In genomic region chr16:29745126-29745852, GRCh38 we compare ENCODE assay signal across 8 cellular contexts. TPM values are rescaled to one million over a fixed set of nuclear protein-coding genes. Genes with fewer than 3 reads are reported as not detected.
A peak's percentile ranks its signal among the peaks of the same experiment; 100 is the strongest.
DNase-seq lines count a peak whose midpoint lies in the region; ATAC-seq and TF ChIP-seq lines count a peak whose summit lies in the region.

No MANE protein-coding gene starts in this region.

- TF ChIP-seq POLR2A in prostate gland (IDR thresholded peaks at IDR 0.05) (no peak), gastrocnemius medialis (IDR thresholded peaks at IDR 0.05) (no peak)

- H3K27ac ChIP-seq in CD4-positive, alpha-beta memory T cell (ENCODE audit: low read depth, low read length), result peak overlapping the region; percentile 94
- H3K27ac ChIP-seq in prostate gland (peak overlapping the region in 1 of 2 donors; percentile 86), gastrocnemius medialis (no peak overlapping the region)

- H3K9me3 ChIP-seq in CD4-positive, alpha-beta memory T cell (ENCODE audit: control insufficient read depth in 1 of 2, low read length in 2 of 2), result no peaks in the 10 kb centered on the region
- H3K9me3 ChIP-seq in prostate gland (no peaks in the 10 kb centered on the region), gastrocnemius medialis (no peaks in the 10 kb centered on the region)

- ATAC-seq in GM21529 (IDR thresholded peaks at IDR 0.05; ENCODE audit: unreplicated experiment), result peak; percentile 35
- ATAC-seq in gastrocnemius medialis, result no peak

- H3K4me3 Mint-ChIP-seq in CD4-positive, alpha-beta memory T cell, result peak overlapping the region; percentile 96 to 100 (median 99)
- peak overlapping the region; percentile 87 for H3K4me3 Mint-ChIP-seq in activated naive CD4-positive, alpha-beta T cell treated with anti-CD3 and anti-CD28 coated beads, Interleukin-2, amount 50 U/mL, for 24 hours

- peaks cover 64 to 72% of the 10 kb centered on the region in 2 donors for H3K36me3 Mint-ChIP-seq in CD4-positive, alpha-beta memory T cell
- peaks cover 10% of the 10 kb centered on the region for H3K36me3 Mint-ChIP-seq in activated naive CD4-positive, alpha-beta T cell treated with anti-CD3 and anti-CD28 coated beads, Interleukin-2, amount 50 U/mL, for 24 hours

- H3K4me3 ChIP-seq in CD4-positive, alpha-beta memory T cell (ENCODE audit: low read length in 2 of 2), result peak overlapping the region; percentile 67 to 93
- H3K4me3 ChIP-seq in prostate gland (peak overlapping the region; percentile 11 to 14), gastrocnemius medialis (peak overlapping the region in 1 of 4 donors; percentile 28)

- peaks cover 42 to 85% (median 60%) of the 10 kb centered on the region in 4 donors for H3K4me1 Mint-ChIP-seq in CD4-positive, alpha-beta memory T cell
- peaks cover 78% of the 10 kb centered on the region for H3K4me1 Mint-ChIP-seq in activated naive CD4-positive, alpha-beta T cell treated with anti-CD3 and anti-CD28 coated beads, Interleukin-2, amount 50 U/mL, for 24 hours

- POLR2A ChIA-PET in CD4-positive, alpha-beta memory T cell (lab: Charles Lee; ENCODE audit: partially characterized antibody), result interaction anchor here (1.0 to 9.7 kb wide), 18 partner anchors 7 to 320 kb away, joined by 3 to 183 read pairs (median 11); partner anchors contain the start of genes ALDOA, KIF22, MAZ and MVP

- in situ Hi-C loops in gastrocnemius medialis (cut with MboI; ENCODE audit: low sequenced_read_pairs in 4 of 4), result no loop called here

- no peaks in the 10 kb centered on the region for H3K27me3 ChIP-seq in CD4-positive, alpha-beta memory T cell (ENCODE audit: insufficient read depth, low read length)
- H3K27me3 ChIP-seq in prostate gland (replicated peaks; ENCODE audit: insufficient read depth), result no peaks in the 10 kb centered on the region
- H3K27me3 ChIP-seq in gastrocnemius medialis, result no peaks in the 10 kb centered on the region

- peak overlapping the region; percentile 98 to 100 (median 100) for H3K27ac Mint-ChIP-seq in CD4-positive, alpha-beta memory T cell
- peak overlapping the region; percentile 93 for H3K27ac Mint-ChIP-seq in activated naive CD4-positive, alpha-beta T cell treated with anti-CD3 and anti-CD28 coated beads, Interleukin-2, amount 50 U/mL, for 24 hours

- WGBS in prostate gland, result 84% methylated on average over 16 of the region's 16 CpGs

- H3K9me3 Mint-ChIP-seq in CD4-positive, alpha-beta memory T cell, result peaks cover 0 to 4% (median 1%) of the 10 kb centered on the region in 8 donors
- H3K9me3 Mint-ChIP-seq in activated naive CD4-positive, alpha-beta T cell treated with anti-CD3 and anti-CD28 coated beads, Interleukin-2, amount 50 U/mL, for 24 hours, result no peaks in the 10 kb centered on the region

- H3K4me1 ChIP-seq in CD4-positive, alpha-beta memory T cell (ENCODE audit: insufficient read depth, low read length), result peaks cover 84% of the 10 kb centered on the region
- peaks cover 20% of the 10 kb centered on the region for H3K4me1 ChIP-seq in prostate gland (replicated peaks)
- H3K4me1 ChIP-seq in gastrocnemius medialis, result no peaks in the 10 kb centered on the region

- no peak for TF ChIP-seq CTCF in prostate gland (IDR thresholded peaks at IDR 0.05)
- TF ChIP-seq CTCF in gastrocnemius medialis (IDR thresholded peaks at IDR 0.05 in 4 of 5, conservative IDR thresholded peaks at IDR 0.05 in 1 of 5), result no peak

- intact Hi-C loops in CD4-positive, alpha-beta memory T cell (cut with micrococcal nuclease), result loop anchor here (1.0 kb wide), 1 partner anchor 43 kb away; no protein-coding TSS in a partner anchor
- intact Hi-C loops in prostate gland (cut with DNase I) (no loop called here), gastrocnemius medialis (cut with DNase I; ENCODE audit: low total_unique reads) (no loop called here)

- DNase-seq in CD4-positive, alpha-beta memory T cell, result peak in 4 of 5 donors; percentile 63 to 71 (median 66)
- DNase-seq in NOMO-1 treated with DMSO at 0.1 percent for 48 hours (lab: John Stamatoyannopoulos, UW; ENCODE audit: unreplicated experiment), result peak; percentile 85
- DNase-seq in prostate gland (ENCODE audit: low spot score), result no peak
- DNase-seq in RPMI8226, result no peak
- no peak for DNase-seq in gastrocnemius medialis
- no peak for DNase-seq in NCI-H524 treated with DMSO at 0.1 percent for 48 hours (lab: John Stamatoyannopoulos, UW)

- CTCF ChIA-PET in CD4-positive, alpha-beta memory T cell (lab: Charles Lee; ENCODE audit: partially characterized antibody), result interaction anchor here (1.0 to 6.6 kb wide), 10 partner anchors 9 to 103 kb away, joined by 3 to 39 read pairs (median 7); partner anchors contain the start of gene KIF22

- peaks cover 0 to 2% of the 10 kb centered on the region in 2 donors for H3K27me3 Mint-ChIP-seq in CD4-positive, alpha-beta memory T cell
- no peaks in the 10 kb centered on the region for H3K27me3 Mint-ChIP-seq in activated naive CD4-positive, alpha-beta T cell treated with anti-CD3 and anti-CD28 coated beads, Interleukin-2, amount 50 U/mL, for 24 hours

- peaks cover 27% of the 10 kb centered on the region for H3K36me3 ChIP-seq in CD4-positive, alpha-beta memory T cell (ENCODE audit: insufficient read depth, low read length)
- H3K36me3 ChIP-seq in prostate gland (no peaks in the 10 kb centered on the region), gastrocnemius medialis (no peaks in the 10 kb centered on the region)

RNA-seq across cellular contexts. Expression of gene C16orf54, which starts 0.5 kb away (rescaled TPM):
- total RNA-seq in CD4-positive, alpha-beta memory T cell, result 100 to 1,000 TPM; 139 to 143 TPM
- 10 to 100 TPM; 11.8 to 56.8 TPM for polyA plus RNA-seq in CD4-positive, alpha-beta memory T cell
- total RNA-seq in prostate gland, result 1 to 10 TPM; 1.1 to 1.2 TPM
- total RNA-seq in gastrocnemius medialis, result under 1 TPM in 2 of 4 donors, not detected in 2; 0.26 to 0.31 TPM

RNA-seq across cellular contexts. Expression of gene ZG16, which starts 32.8 kb away (rescaled TPM):
- not detected for total RNA-seq in CD4-positive, alpha-beta memory T cell
- polyA plus RNA-seq in CD4-positive, alpha-beta memory T cell, result not detected
- total RNA-seq in prostate gland, result not detected
- total RNA-seq in gastrocnemius medialis, result 1 to 10 TPM in 1 of 4 donors, not detected in 3; 1.7 TPM

RNA-seq across cellular contexts. Expression of gene KIF22, which starts 45.3 kb away (rescaled TPM):
- 10 to 100 TPM; 89.4 to 98.6 TPM for total RNA-seq in CD4-positive, alpha-beta memory T cell
- 10 to 100 TPM; 35.7 to 54.2 TPM for polyA plus RNA-seq in CD4-positive, alpha-beta memory T cell
- total RNA-seq in prostate gland, result 10 to 100 TPM; 58.5 to 89.6 TPM
- total RNA-seq in gastrocnemius medialis, result 10 to 100 TPM in 3 of 4 donors, 1 to 10 TPM in 1; 9.0 to 13.9 (median 12.8) TPM

Comparison
In these comparisons a context has a peak if more than half of its experiments do, and no peak if none do; other contexts are left out.
1. DNase-seq: peak in CD4-positive, alpha-beta memory T cell (4 of 5) and NOMO-1 treated with DMSO at 0.1 percent for 48 hours (single experiment); none in prostate gland (single experiment), RPMI8226 (single experiment), gastrocnemius medialis (0 of 2) and NCI-H524 treated with DMSO at 0.1 percent for 48 hours (single experiment).
2. RNA of gene C16orf54, which starts 0.5 kb away (total RNA-seq): 139 to 143 TPM in CD4-positive, alpha-beta memory T cell; 1.1 to 1.2 TPM in prostate gland and 0.26 to 0.31 TPM in gastrocnemius medialis; every median in the first group is over 10 times any median in the second.
3. RNA of gene KIF22, which starts 45.3 kb away (total RNA-seq): 89.4 to 98.6 TPM in CD4-positive, alpha-beta memory T cell and 58.5 to 89.6 TPM in prostate gland; 9.0 to 13.9 TPM in gastrocnemius medialis; every median in the first group is over 4 times any median in the second.